In the genomic region with DNA sequence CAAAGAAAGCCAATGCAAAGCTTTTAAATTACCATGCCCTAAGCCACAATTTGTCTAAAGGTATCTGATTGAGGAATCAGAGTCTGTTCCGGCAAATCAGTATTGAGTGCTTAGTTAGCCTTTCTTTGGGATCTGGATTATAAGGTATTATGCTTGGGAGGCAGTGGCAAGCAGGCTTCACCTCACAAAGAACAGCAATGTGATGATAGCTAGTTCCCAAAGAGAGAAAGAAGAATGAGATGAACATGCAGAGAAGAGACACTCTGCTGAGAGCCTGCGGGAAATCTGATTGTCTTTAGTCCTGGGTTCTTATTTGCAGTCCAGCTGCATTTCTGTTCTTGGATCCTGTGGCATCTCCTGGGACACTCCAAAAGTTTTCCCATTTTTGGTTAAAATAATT, we compare ENCODE assay signal across 21 cellular contexts.
"Had no signal": no experiment of that assay in that cellular context is flagged by ENCODE, and none has a peak within 500 bp of the region (broad histone marks: within the 10 kb centered on the region; RNA-seq: fewer than 3 reads in every experiment).

No MANE protein-coding gene starts in this region.

- H3K9me3 ChIP-seq: gastrocnemius medialis, psoas muscle, sigmoid colon, spleen, suprapubic skin, transverse colon, upper lobe of right lung, uterus had no signal

- H3K27ac ChIP-seq: epithelial cell of prostate, psoas muscle, sigmoid colon, spleen, suprapubic skin, transverse colon, upper lobe of right lung, uterus had no signal

- H3K4me3 ChIP-seq: dorsolateral prefrontal cortex, gastrocnemius medialis, lung, psoas muscle, sigmoid colon, spleen, suprapubic skin, transverse colon, upper lobe of right lung, uterus had no signal

- H3K36me3 ChIP-seq: uterus had no signal

- H3K4me1 ChIP-seq: spleen, transverse colon, upper lobe of right lung, uterus had no signal

- H3K27me3 ChIP-seq: dorsolateral prefrontal cortex, gastrocnemius medialis, sigmoid colon, spleen, suprapubic skin, transverse colon, upper lobe of right lung, uterus had no signal

- DNase-seq: dorsolateral prefrontal cortex; effector CD8-positive, alpha-beta T cell; endodermal cell; foreskin fibroblast; gastrocnemius medialis; head of caudate nucleus; natural killer cell; nucleus accumbens; posterior cingulate gyrus; psoas muscle; right cardiac atrium; sigmoid colon; spleen; stimulated activated CD4-positive, alpha-beta T cell treated with anti-CD3 and anti-CD28 coated beads, Interleukin-4, amount 100 ng/mL, for 4 hours; stimulated activated naive CD8-positive, alpha-beta T cell treated with anti-CD3 and anti-CD28 coated beads, Interleukin-15, Interleukin-2, amounts not matched to agents 100 U/mL and 50 U/mL, for 24 hours; transverse colon; upper lobe of right lung; uterus had no signal
